ENCODE assay signal across 1 cellular context in the genomic region with DNA sequence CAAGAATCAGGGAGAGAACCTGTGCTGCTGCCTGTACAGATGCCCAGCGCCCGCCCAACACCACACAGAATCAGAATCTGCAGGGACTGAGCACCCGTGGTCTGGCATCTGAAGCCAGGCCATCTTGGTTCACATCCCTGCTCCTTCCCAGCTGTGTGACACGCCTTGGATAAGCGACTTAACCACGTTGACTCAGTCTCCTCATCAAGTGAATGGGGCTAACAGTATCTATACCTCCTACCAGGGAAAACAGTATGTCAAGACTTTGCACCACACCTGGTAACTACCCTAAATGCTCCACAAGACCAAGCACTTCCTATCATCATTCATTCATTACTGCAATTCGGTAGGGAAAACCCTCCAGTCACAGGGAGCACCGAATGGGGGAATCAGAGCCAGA.
TF ChIP-seq lines count a peak whose summit lies in the region.

No MANE protein-coding gene starts in this region.

TF ChIP-seq in endothelial cell of umbilical vein, 7 proteins besides CTCF, POLR2A, EP300 and RAD21:
- no peak for TF ChIP-seq MAX (IDR thresholded peaks at IDR 0.05; ENCODE audit: insufficient read depth, insufficient read length)
